In genomic region chr3:53772562-53773329, GRCh38 we compare ENCODE assay signal across 15 cellular contexts.
DNase-seq lines count a peak whose midpoint lies in the region; ATAC-seq, FAIRE-seq and TF ChIP-seq lines count a peak whose summit lies in the region.
"Had no signal": no experiment of that assay in that cellular context is flagged by ENCODE, and none has a peak within 500 bp of the region (broad histone marks: within the 10 kb centered on the region; RNA-seq: fewer than 3 reads in every experiment).

No MANE protein-coding gene starts in this region.

- H3K27me3 ChIP-seq in HepG2 (ENCODE audit: control insufficient read depth in 1 of 2, insufficient read depth in 2 of 2, low read length in 2 of 2): no peaks in the 10 kb centered on the region
- H3K27me3 ChIP-seq in right lobe of liver: no peaks in the 10 kb centered on the region
- peaks cover 24% of the 10 kb centered on the region for H3K27me3 ChIP-seq in smooth muscle cell (ENCODE audit: low read depth)
- no peaks in the 10 kb centered on the region for H3K27me3 ChIP-seq in colonic mucosa

- no peak overlapping the region for H3K4me2 ChIP-seq in HepG2 (ENCODE audit: low read depth, low read length)
- H3K4me2 ChIP-seq in smooth muscle cell: no peak overlapping the region

- CTCF ChIA-PET in HepG2 (lab: Yijun Ruan, JAX; ENCODE audit: low intra/inter-chr PET ratio, low total read pairs): no interaction called here

- H3K36me3 ChIP-seq in HepG2 (replicated peaks in 1 of 2; ENCODE audit: control insufficient read depth in 1 of 2, insufficient read depth in 2 of 2, low read length in 2 of 2): no peaks in the 10 kb centered on the region
- no peaks in the 10 kb centered on the region for H3K36me3 ChIP-seq in right lobe of liver
- H3K36me3 ChIP-seq in smooth muscle cell (ENCODE audit: low read depth): no peaks in the 10 kb centered on the region
- no peaks in the 10 kb centered on the region for H3K36me3 ChIP-seq in colonic mucosa

- H3K9ac ChIP-seq in HepG2 (ENCODE audit: insufficient read depth, low read depth, low read length) (no peak overlapping the region), smooth muscle cell (ENCODE audit: low read depth) (no peak overlapping the region), colonic mucosa (ENCODE audit: low read depth in 2 of 2, low read length in 2 of 2) (no peak overlapping the region)

- H3K4me1 Mint-ChIP-seq in dendritic cell treated with granulocyte-macrophage colony-stimulating factor and Interleukin-4, amounts not matched to agents 40 ng/mL and 50 ng/mL, for 4 days (ENCODE audit: low read depth): peaks cover 34% of the 10 kb centered on the region

- peaks cover 7% of the 10 kb centered on the region; the same call in 1 of the 2 replicates for H3K4me1 ChIP-seq in HepG2 (ENCODE audit: insufficient read depth, low read length)
- H3K4me1 ChIP-seq in right lobe of liver: peaks cover 0 to 30% (median 15%) of the 10 kb centered on the region in 4 donors
- peaks cover 10% of the 10 kb centered on the region for H3K4me1 ChIP-seq in smooth muscle cell (ENCODE audit: low read depth)
- no peaks in the 10 kb centered on the region for H3K4me1 ChIP-seq in colonic mucosa
- H3K4me1 ChIP-seq: Caco-2 had no signal

- H3K79me2 ChIP-seq in HepG2 (ENCODE audit: insufficient read depth, low read length): no peaks in the 10 kb centered on the region
- no peaks in the 10 kb centered on the region for H3K79me2 ChIP-seq in smooth muscle cell (ENCODE audit: low read depth)

- H2AFZ ChIP-seq in HepG2 (ENCODE audit: low read length) (no peak overlapping the region), smooth muscle cell (ENCODE audit: low read depth) (no peak overlapping the region)

- no peak for TF ChIP-seq RAD21 in HepG2 (CRISPR knock-in tag; IDR thresholded peaks at IDR 0.05)

- intact Hi-C loops in HepG2 (cut with micrococcal nuclease; ENCODE audit: unreplicated experiment) (no loop called here), right lobe of liver (cut with DNase I) (no loop called here), colonic mucosa (cut with DNase I) (no loop called here)
- intact Hi-C loops in dendritic cell treated with granulocyte-macrophage colony-stimulating factor and Interleukin-4, amounts not matched to agents 40 ng/mL and 50 ng/mL, for 4 days (cut with micrococcal nuclease): no loop called here

- BruUV-seq in HepG2 (replicated peaks; lab: Mats Ljungman, UMichigan): no TSS peak

- TF ChIP-seq POLR2A in HepG2 (IDR thresholded peaks at IDR 0.05; ENCODE audit: insufficient read depth in 1 of 2, low read depth in 2 of 2, low read length in 2 of 2): no peak
- TF ChIP-seq POLR2A in right lobe of liver (IDR thresholded peaks at IDR 0.05): no peak

- no peaks in the 10 kb centered on the region for H3K9me3 Mint-ChIP-seq in dendritic cell treated with granulocyte-macrophage colony-stimulating factor and Interleukin-4, amounts not matched to agents 40 ng/mL and 50 ng/mL, for 4 days

- H3K36me3 Mint-ChIP-seq in dendritic cell treated with granulocyte-macrophage colony-stimulating factor and Interleukin-4, amounts not matched to agents 40 ng/mL and 50 ng/mL, for 4 days (ENCODE audit: low read depth): peaks cover 31% of the 10 kb centered on the region

- H3K27ac ChIP-seq in HepG2 (ENCODE audit: extremely low read length, insufficient read depth, low read length) (no peak overlapping the region), right lobe of liver (no peak overlapping the region), smooth muscle cell (ENCODE audit: low read depth) (no peak overlapping the region), colonic mucosa (no peak overlapping the region)

- in situ Hi-C loops in HepG2 (cut with HindIII; ENCODE audit: extremely low pct_ligation_motif_present, low pct_unique_long_range_greater_than_20kb): no loop called here

- 80% methylated on average over 15 of the region's 19 CpGs for WGBS in HepG2 (ENCODE audit: low lambda C conversion rate)
- 86% methylated on average over 9 of the region's 19 CpGs for WGBS in right lobe of liver (ENCODE audit: insufficient coverage, low coverage, low lambda C conversion rate, missing lambda C conversion rate)
- WGBS in smooth muscle cell (ENCODE audit: low lambda C conversion rate): 92% methylated on average over 19 of the region's 19 CpGs

- no peak for FAIRE-seq in HepG2 (lab: Jason Lieb, UNC)

- peaks cover 45% of the 10 kb centered on the region for H3K27me3 Mint-ChIP-seq in dendritic cell treated with granulocyte-macrophage colony-stimulating factor and Interleukin-4, amounts not matched to agents 40 ng/mL and 50 ng/mL, for 4 days

- no peaks in the 10 kb centered on the region for H4K20me1 ChIP-seq in HepG2 (ENCODE audit: insufficient read depth, low read length)
- H4K20me1 ChIP-seq in smooth muscle cell (ENCODE audit: low read depth): no peaks in the 10 kb centered on the region

- H3K27ac Mint-ChIP-seq in dendritic cell treated with granulocyte-macrophage colony-stimulating factor and Interleukin-4, amounts not matched to agents 40 ng/mL and 50 ng/mL, for 4 days: peak overlapping the region; percentile 3

- H3K4me3 ChIP-seq in HepG2 (replicated peaks in 1 of 3; ENCODE audit: insufficient read depth in 1 of 3, low read depth in 2 of 3, low read length in 3 of 3): no peak overlapping the region
- H3K4me3 ChIP-seq in right lobe of liver: no peak overlapping the region
- no peak overlapping the region for H3K4me3 ChIP-seq in smooth muscle cell
- no peak overlapping the region for H3K4me3 ChIP-seq in colonic mucosa

- POLR2A ChIA-PET in HepG2 (lab: Yijun Ruan, JAX): no interaction called here

- H3K9me3 ChIP-seq in HepG2 (ENCODE audit: low read length) (no peaks in the 10 kb centered on the region), right lobe of liver (no peaks in the 10 kb centered on the region), smooth muscle cell (replicated peaks; ENCODE audit: low read depth) (no peaks in the 10 kb centered on the region), colonic mucosa (no peaks in the 10 kb centered on the region)
- H3K9me3 ChIP-seq: Caco-2 had no signal

- DNase-seq in HepG2 (ENCODE audit: low spot score): no peak
- DNase-seq in right lobe of liver: no peak
- DNase-seq in myocyte (ENCODE audit: low read depth): peak; percentile 5
- DNase-seq in HUDEP-2 (lab: John Stamatoyannopoulos, UW; ENCODE audit: unreplicated experiment in 76 of 76): no peak
- DNase-seq in smooth muscle cell (lab: John Stamatoyannopoulos, UW; ENCODE audit: unreplicated experiment): no peak
- no peak for DNase-seq in colonic mucosa
- no peak for DNase-seq in kidney tubule cell (ENCODE audit: low spot score)
- DNase-seq: activated naive CD4-positive, alpha-beta T cell; Caco-2; islet precursor cell; MM.1S; NCI-H2029 treated with DMSO at 0.1 percent for 48 hours; NCI-H774 had no signal

- no peak overlapping the region for H3K4me3 Mint-ChIP-seq in dendritic cell treated with granulocyte-macrophage colony-stimulating factor and Interleukin-4, amounts not matched to agents 40 ng/mL and 50 ng/mL, for 4 days

- TF ChIP-seq CTCF in HepG2 (CRISPR knock-in tag; IDR thresholded peaks at IDR 0.05) (no peak), right lobe of liver (IDR thresholded peaks at IDR 0.05) (no peak), smooth muscle cell (IDR thresholded peaks at IDR 0.05; ENCODE audit: borderline replicate concordance, insufficient read depth, poor library complexity, severe bottlenecking) (no peak), colonic mucosa (IDR thresholded peaks at IDR 0.05) (no peak)

- ATAC-seq in HepG2 (no peak), right lobe of liver (no peak)
- ATAC-seq: activated CD4-positive, CD25-positive, alpha-beta regulatory T cell treated with anti-CD3 and anti-CD28 coated beads, Interleukin-2, amount 50 U/mL, for 24 hours had no signal

- no peaks in the 10 kb centered on the region for H3F3A ChIP-seq in smooth muscle cell (ENCODE audit: low read depth)

- no peak for TF ChIP-seq EP300 in HepG2 (IDR thresholded peaks at IDR 0.05; ENCODE audit: low read depth in 2 of 2, low read length in 2 of 2)
- no peak for TF ChIP-seq EP300 in HepG2 (CRISPR knock-in tag; IDR thresholded peaks at IDR 0.05; ENCODE audit: borderline replicate concordance)

TF ChIP-seq in HepG2, 621 proteins besides CTCF, POLR2A, EP300 and RAD21:
- TF ChIP-seq GZF1 (CRISPR knock-in tag; IDR thresholded peaks at IDR 0.05) (no peak), SATB2 (CRISPR knock-in tag; IDR thresholded peaks at IDR 0.05) (no peak), TMF1 (CRISPR knock-in tag; IDR thresholded peaks at IDR 0.05; ENCODE audit: low read depth) (no peak), MNT (IDR thresholded peaks at IDR 0.05) (peak; percentile 76)
TF ChIP-seq in HepG2: peak in this region for 1.
